In genomic region chr10:64637939-64638338, GRCh38 we compare ENCODE assay signal across 21 cellular contexts.
A peak's percentile ranks its signal among the peaks of the same experiment; 100 is the strongest.
DNase-seq lines count a peak whose midpoint lies in the region; FAIRE-seq lines count a peak whose summit lies in the region.
"Had no signal": no experiment of that assay in that cellular context is flagged by ENCODE, and none has a peak within 500 bp of the region (broad histone marks: within the 10 kb centered on the region; RNA-seq: fewer than 3 reads in every experiment).

No MANE protein-coding gene starts in this region.

- H3K9ac ChIP-seq in Karpas-422 (ENCODE audit: low read length), result no peak overlapping the region

- no peaks in the 10 kb centered on the region for H3K9me3 ChIP-seq in Karpas-422 (ENCODE audit: low read length)
- no peaks in the 10 kb centered on the region for H3K9me3 ChIP-seq in small intestine (ENCODE audit: control insufficient read depth, low read depth)
- H3K9me3 ChIP-seq: A549, Caco-2, HAP-1 had no signal

- peak; percentile 34 for DNase-seq in Karpas-422
- DNase-seq in caudate nucleus (lab: John Stamatoyannopoulos, UW), result no peak
- no peak for DNase-seq in substantia nigra (lab: John Stamatoyannopoulos, UW)
- DNase-seq in small intestine, result no peak
- no peak for DNase-seq in stimulated activated CD4-positive, alpha-beta T cell treated with anti-CD3 and anti-CD28 coated beads, Interleukin-4, amount 100 ng/mL, for 4 hours
- DNase-seq in AG20443 (ENCODE audit: low spot score), result no peak
- DNase-seq: 8988T; ACHN; C1 segment of cervical spinal cord; Caco-2; CD4-positive, alpha-beta memory T cell; DMS153; DND-41; GOT3; HFFc6 had no signal

- H3K4me1 ChIP-seq in Karpas-422 (ENCODE audit: low read length), result no peaks in the 10 kb centered on the region
- no peaks in the 10 kb centered on the region for H3K4me1 ChIP-seq in small intestine (ENCODE audit: control insufficient read depth in 2 of 2, insufficient read depth in 1 of 2, low read depth in 1 of 2, low read length in 1 of 2)
- H3K4me1 ChIP-seq: A549, Caco-2, HAP-1 had no signal

- H3K27ac ChIP-seq in Karpas-422 (ENCODE audit: low read length), result no peak overlapping the region
- H3K27ac ChIP-seq in caudate nucleus (ENCODE audit: low read depth, low read length), result peak overlapping the region; percentile 60
- peak overlapping the region; percentile 68 for H3K27ac ChIP-seq in layer of hippocampus (ENCODE audit: low read depth, low read length)
- peak overlapping the region; percentile 80 for H3K27ac ChIP-seq in substantia nigra (ENCODE audit: low read depth, low read length, poor library complexity, severe bottlenecking)
- H3K27ac ChIP-seq in small intestine (ENCODE audit: low read depth in 1 of 2, low read length in 1 of 2), result no peak overlapping the region
- H3K27ac ChIP-seq: A549 had no signal

- no peaks in the 10 kb centered on the region for H4K20me1 ChIP-seq in Karpas-422 (ENCODE audit: insufficient read depth, low read depth, low read length)

- 37 to 58% (median 47%) methylated on average over 1 of the region's 1 CpG for WGBS in small intestine, 3 donors

- no peak for FAIRE-seq in small intestine (lab: Jason Lieb, UNC)
- FAIRE-seq: A549, G401.6, GM12892, H54 had no signal

- no peaks in the 10 kb centered on the region for H3K36me3 ChIP-seq in Karpas-422 (ENCODE audit: insufficient read depth, low read length)
- H3K36me3 ChIP-seq in small intestine (ENCODE audit: control insufficient read depth in 2 of 2, insufficient read depth in 2 of 2, low read length in 2 of 2), result no peaks in the 10 kb centered on the region
- H3K36me3 ChIP-seq: HAP-1 had no signal

- H3K4me2 ChIP-seq in Karpas-422 (ENCODE audit: low read depth, low read length, poor library complexity, severe bottlenecking), result no peak overlapping the region
- H3K4me2 ChIP-seq: A549 had no signal

- H3K27me3 ChIP-seq in Karpas-422 (ENCODE audit: low read length) (no peaks in the 10 kb centered on the region), layer of hippocampus (ENCODE audit: control insufficient read depth, insufficient read depth, low read length) (no peaks in the 10 kb centered on the region), small intestine (ENCODE audit: control insufficient read depth in 2 of 2, insufficient read depth in 2 of 2, low read length in 2 of 2) (no peaks in the 10 kb centered on the region)

- no peak overlapping the region for H2AFZ ChIP-seq in Karpas-422 (ENCODE audit: low read length)

- H3K9me2 ChIP-seq in Karpas-422 (replicated peaks; ENCODE audit: insufficient read depth, low read length), result no peaks in the 10 kb centered on the region

- H3K79me2 ChIP-seq in Karpas-422 (ENCODE audit: low read length), result no peaks in the 10 kb centered on the region

- H3K4me3 ChIP-seq in Karpas-422 (ENCODE audit: low read length) (no peak overlapping the region), small intestine (ENCODE audit: low read depth in 1 of 2, low read length in 2 of 2) (no peak overlapping the region)
- H3K4me3 ChIP-seq: A549, HAP-1 had no signal

Comparison
In these comparisons a context has a peak if more than half of its experiments do, and no peak if none do; other contexts are left out.
1. H3K27ac ChIP-seq: peak in caudate nucleus (single experiment), layer of hippocampus (single experiment) and substantia nigra (single experiment); none in Karpas-422 (single experiment) and small intestine (0 of 2).